Comparison of ENCODE assay signal across 17 cellular contexts in genomic region chr13:101390461-101390860, GRCh38. TPM values are rescaled to one million over a fixed set of nuclear protein-coding genes. Genes with fewer than 3 reads are reported as not detected.
A peak's percentile ranks its signal among the peaks of the same experiment; 100 is the strongest.
DNase-seq lines count a peak whose midpoint lies in the region; ATAC-seq, FAIRE-seq and TF ChIP-seq lines count a peak whose summit lies in the region.
"Had no signal": no experiment of that assay in that cellular context is flagged by ENCODE, and none has a peak within 500 bp of the region (broad histone marks: within the 10 kb centered on the region; RNA-seq: fewer than 3 reads in every experiment).

No MANE protein-coding gene starts in this region.

- ATAC-seq in SK-N-SH treated with all-trans-retinoic acid at 6 μM for 48 hours (peak; percentile 59), HG02759 (IDR thresholded peaks at IDR 0.05; ENCODE audit: unreplicated experiment) (no peak)
- ATAC-seq: heart right ventricle, left colon had no signal

- DNase-seq in H4 (ENCODE audit: low spot score) (peak; percentile 41), fibroblast of gingiva (ENCODE audit: low read depth) (peak; percentile 26), pulmonary artery endothelial cell (ENCODE audit: low read depth, low spot score) (peak; percentile 36), GM19239 (ENCODE audit: insufficient read length, low spot score) (no peak), SKM-1 treated with dmso at 0.1 percent for 144 hours (lab: John Stamatoyannopoulos, UW; ENCODE audit: unreplicated experiment) (no peak), SIG-M5 (lab: John Stamatoyannopoulos, UW) (no peak)
- DNase-seq: heart right ventricle; left colon; naive B cell; retina; SHP77 treated with DMSO at 0.1 percent for 48 hours; stimulated activated CD4-positive, alpha-beta T cell treated with anti-CD3 and anti-CD28 coated beads, Interleukin-1b, Interleukin-23, amount 100 ng/mL, for 48 hours; thyroid gland had no signal

- FAIRE-seq in GM19239 (lab: Jason Lieb, UNC), result no peak
- FAIRE-seq: GM12891, TTC549 had no signal

TF ChIP-seq in SK-N-SH treated with all-trans-retinoic acid at 6 μM for 48 hours, 23 proteins besides CTCF, POLR2A, EP300 and RAD21:
- TF ChIP-seq BACH2 (CRISPR knock-in tag; IDR thresholded peaks at IDR 0.05; ENCODE audit: borderline replicate concordance) (no peak), TOX (CRISPR knock-in tag; IDR thresholded peaks at IDR 0.05; ENCODE audit: borderline replicate concordance) (no peak), ZNF565 (CRISPR knock-in tag; conservative IDR thresholded peaks at IDR 0.05; ENCODE audit: low read depth) (no peak), CSDC2 (CRISPR knock-in tag; IDR thresholded peaks at IDR 0.05) (no peak), RARB (CRISPR knock-in tag; IDR thresholded peaks at IDR 0.05) (no peak), OSR1 (CRISPR knock-in tag; IDR thresholded peaks at IDR 0.05) (no peak), ZNF8 (CRISPR knock-in tag; IDR thresholded peaks at IDR 0.05) (no peak), ARNTL (CRISPR knock-in tag; IDR thresholded peaks at IDR 0.05; ENCODE audit: borderline replicate concordance, low read depth) (no peak), ZC3H10 (CRISPR knock-in tag; IDR thresholded peaks at IDR 0.05) (no peak), TSHZ2 (CRISPR knock-in tag; IDR thresholded peaks at IDR 0.05) (no peak)
- TF ChIP-seq, protein P1, sequence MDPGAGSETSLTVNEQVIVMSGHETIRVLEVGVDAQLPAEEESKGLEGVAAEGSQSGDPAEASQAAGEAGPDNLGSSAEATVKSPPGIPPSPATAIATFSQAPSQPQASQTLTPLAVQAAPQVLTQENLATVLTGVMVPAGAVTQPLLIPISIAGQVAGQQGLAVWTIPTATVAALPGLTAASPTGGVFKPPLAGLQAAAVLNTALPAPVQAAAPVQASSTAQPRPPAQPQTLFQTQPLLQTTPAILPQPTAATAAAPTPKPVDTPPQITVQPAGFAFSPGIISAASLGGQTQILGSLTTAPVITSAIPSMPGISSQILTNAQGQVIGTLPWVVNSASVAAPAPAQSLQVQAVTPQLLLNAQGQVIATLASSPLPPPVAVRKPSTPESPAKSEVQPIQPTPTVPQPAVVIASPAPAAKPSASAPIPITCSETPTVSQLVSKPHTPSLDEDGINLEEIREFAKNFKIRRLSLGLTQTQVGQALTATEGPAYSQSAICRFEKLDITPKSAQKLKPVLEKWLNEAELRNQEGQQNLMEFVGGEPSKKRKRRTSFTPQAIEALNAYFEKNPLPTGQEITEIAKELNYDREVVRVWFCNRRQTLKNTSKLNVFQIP (CRISPR knock-in tag; IDR thresholded peaks at IDR 0.05; ENCODE audit: borderline replicate concordance, low read depth), result no peak

RNA-seq across cellular contexts. Expression of gene NALCN, which starts 25.8 kb away (rescaled TPM):
- total RNA-seq in H4 (2014; rRNA removed; shearing (Covaris generic)), result 0.12 and 0.27 TPM in 2 replicates
- total RNA-seq in pulmonary artery endothelial cell, result 5.2 and 5.3 TPM in 2 replicates

Comparison
In these comparisons a context has a peak if more than half of its experiments do, and no peak if none do; other contexts are left out.
1. DNase-seq: peak in H4 (single experiment), fibroblast of gingiva (single experiment) and pulmonary artery endothelial cell (single experiment); none in GM19239 (single experiment), SKM-1 treated with dmso at 0.1 percent for 144 hours (single experiment) and SIG-M5 (single experiment).